ENCODE assay signal across 9 cellular contexts in genomic region chr19:44757057-44757734, GRCh38. TPM values are rescaled to one million over a fixed set of nuclear protein-coding genes. Genes with fewer than 3 reads are reported as not detected.
DNase-seq lines count a peak whose midpoint lies in the region; ATAC-seq and TF ChIP-seq lines count a peak whose summit lies in the region.
"Had no signal": no experiment of that assay in that cellular context is flagged by ENCODE, and none has a peak within 500 bp of the region (broad histone marks: within the 10 kb centered on the region; RNA-seq: fewer than 3 reads in every experiment).

No MANE protein-coding gene starts in this region.

- H3K27ac ChIP-seq in endodermal cell (ENCODE audit: low read depth, low read length) (no peak overlapping the region), lower lobe of right lung (peak overlapping the region; percentile 77)

- POLR2A ChIA-PET in activated CD8-positive, alpha-beta T cell treated with anti-CD3 and anti-CD28 coated beads, Interleukin-2, amount 10 ng/mL, durations not matched to agents 7 days and 5 days (lab: Charles Lee) = no interaction called here

- H3K4me1 ChIP-seq in endodermal cell (ENCODE audit: control insufficient read depth, insufficient read depth, low read length) = peaks cover 4% of the 10 kb centered on the region
- peaks cover 57% of the 10 kb centered on the region for H3K4me1 ChIP-seq in lower lobe of right lung

- peak overlapping the region; percentile 19 for H3K27ac Mint-ChIP-seq in endodermal cell
- H3K27ac Mint-ChIP-seq in stimulated activated effector memory CD8-positive, alpha-beta T cell treated with anti-CD3 and anti-CD28 coated beads, Interleukin-12 subunit alpha, Interleukin-12 subunit beta, amount 100 ng/mL, for 72 hours = peak overlapping the region; percentile 89
- H3K27ac Mint-ChIP-seq in activated CD8-positive, alpha-beta T cell treated with anti-CD3 and anti-CD28 coated beads, Interleukin-2, amount 10 ng/mL, durations not matched to agents 7 days and 5 days = no peak overlapping the region
- no peak overlapping the region for H3K27ac Mint-ChIP-seq in activated naive CD4-positive, alpha-beta T cell treated with anti-CD3 and anti-CD28 coated beads for 36 hours

- peak overlapping the region; percentile 70 for H3K4me3 Mint-ChIP-seq in endodermal cell
- H3K4me3 Mint-ChIP-seq in stimulated activated effector memory CD8-positive, alpha-beta T cell treated with anti-CD3 and anti-CD28 coated beads, Interleukin-12 subunit alpha, Interleukin-12 subunit beta, amount 100 ng/mL, for 72 hours = no peak overlapping the region
- H3K4me3 Mint-ChIP-seq in activated CD8-positive, alpha-beta T cell treated with anti-CD3 and anti-CD28 coated beads, Interleukin-2, amount 10 ng/mL, durations not matched to agents 7 days and 5 days = no peak overlapping the region
- no peak overlapping the region for H3K4me3 Mint-ChIP-seq in activated naive CD4-positive, alpha-beta T cell treated with anti-CD3 and anti-CD28 coated beads for 36 hours

- CTCF ChIA-PET in activated CD8-positive, alpha-beta T cell treated with anti-CD3 and anti-CD28 coated beads, Interleukin-2, amount 10 ng/mL, durations not matched to agents 7 days and 5 days (lab: Charles Lee) = interaction anchor here (1.1 to 8.9 kb wide), 2 partner anchors 14 to 34 kb away, joined by 5 to 79 read pairs; no protein-coding TSS in a partner anchor
- CTCF ChIA-PET in activated naive CD4-positive, alpha-beta T cell treated with anti-CD3 and anti-CD28 coated beads for 36 hours (lab: Charles Lee) = interaction anchor here (1.0 to 1.3 kb wide), 2 partner anchors 25 to 33 kb away, joined by 3 read pairs; no protein-coding TSS in a partner anchor

- peak overlapping the region; percentile 11 for H3K9ac ChIP-seq in endodermal cell (ENCODE audit: extremely low read depth, low read length, poor library complexity, severe bottlenecking)

- no peaks in the 10 kb centered on the region for H3K9me3 Mint-ChIP-seq in endodermal cell
- H3K9me3 Mint-ChIP-seq in stimulated activated effector memory CD8-positive, alpha-beta T cell treated with anti-CD3 and anti-CD28 coated beads, Interleukin-12 subunit alpha, Interleukin-12 subunit beta, amount 100 ng/mL, for 72 hours = no peaks in the 10 kb centered on the region
- no peaks in the 10 kb centered on the region for H3K9me3 Mint-ChIP-seq in activated CD8-positive, alpha-beta T cell treated with anti-CD3 and anti-CD28 coated beads, Interleukin-2, amount 10 ng/mL, durations not matched to agents 7 days and 5 days (ENCODE audit: insufficient read depth)
- no peaks in the 10 kb centered on the region for H3K9me3 Mint-ChIP-seq in activated naive CD4-positive, alpha-beta T cell treated with anti-CD3 and anti-CD28 coated beads for 36 hours

- intact Hi-C loops in lower lobe of right lung (cut with DNase I) = no loop called here
- intact Hi-C loops in activated naive CD4-positive, alpha-beta T cell treated with anti-CD3 and anti-CD28 coated beads for 36 hours (cut with micrococcal nuclease) = no loop called here

- H3K36me3 ChIP-seq in endodermal cell (ENCODE audit: control insufficient read depth, insufficient read depth, low read length) (peaks cover 4% of the 10 kb centered on the region), lower lobe of right lung (peaks cover 66% of the 10 kb centered on the region)

- H3K36me3 Mint-ChIP-seq in endodermal cell (ENCODE audit: low read depth) = no peaks in the 10 kb centered on the region
- H3K36me3 Mint-ChIP-seq in stimulated activated effector memory CD8-positive, alpha-beta T cell treated with anti-CD3 and anti-CD28 coated beads, Interleukin-12 subunit alpha, Interleukin-12 subunit beta, amount 100 ng/mL, for 72 hours = peaks cover 96% of the 10 kb centered on the region
- peaks cover 59% of the 10 kb centered on the region for H3K36me3 Mint-ChIP-seq in activated CD8-positive, alpha-beta T cell treated with anti-CD3 and anti-CD28 coated beads, Interleukin-2, amount 10 ng/mL, durations not matched to agents 7 days and 5 days (ENCODE audit: low read depth)
- peaks cover 74% of the 10 kb centered on the region for H3K36me3 Mint-ChIP-seq in activated naive CD4-positive, alpha-beta T cell treated with anti-CD3 and anti-CD28 coated beads for 36 hours (ENCODE audit: low read depth)

- TF ChIP-seq CTCF in endodermal cell (conservative IDR thresholded peaks at IDR 0.05) (peak; percentile 11), lower lobe of right lung (IDR thresholded peaks at IDR 0.05) (no peak)

- no peaks in the 10 kb centered on the region for H3K9me3 ChIP-seq in endodermal cell (ENCODE audit: control insufficient read depth, low read length)
- H3K9me3 ChIP-seq in lower lobe of right lung = no peaks in the 10 kb centered on the region

- peaks cover 75% of the 10 kb centered on the region for H3K27me3 Mint-ChIP-seq in endodermal cell (ENCODE audit: insufficient read depth)
- H3K27me3 Mint-ChIP-seq in activated CD8-positive, alpha-beta T cell treated with anti-CD3 and anti-CD28 coated beads, Interleukin-2, amount 10 ng/mL, durations not matched to agents 7 days and 5 days (ENCODE audit: low read depth) = no peaks in the 10 kb centered on the region
- H3K27me3 Mint-ChIP-seq in activated naive CD4-positive, alpha-beta T cell treated with anti-CD3 and anti-CD28 coated beads for 36 hours (ENCODE audit: low read depth) = no peaks in the 10 kb centered on the region

- WGBS in endodermal cell (ENCODE audit: insufficient coverage in 1 of 2, insufficient read length in 1 of 2), 2 experiments = 11% methylated on average over 18 to 53 of the region's 53 CpGs

- H3K4me3 ChIP-seq in endodermal cell (ENCODE audit: low read length) (peak overlapping the region; percentile 78), lower lobe of right lung (peak overlapping the region; percentile 52)

- DNase-seq in NCI-H2227 treated with DMSO at 0.1 percent for 48 hours (lab: John Stamatoyannopoulos, UW) (peak; percentile 29), endodermal cell (peak; percentile 78), lower lobe of right lung (no peak), GM19240 (ENCODE audit: insufficient read length, low spot score) (no peak)
- DNase-seq in stimulated activated effector memory CD8-positive, alpha-beta T cell treated with anti-CD3 and anti-CD28 coated beads, Interleukin-12 subunit alpha, Interleukin-12 subunit beta, amount 100 ng/mL, for 72 hours (ENCODE audit: low spot score in 2 of 2) = no peak
- DNase-seq in activated CD4-positive, CD25-positive, alpha-beta regulatory T cell treated with anti-CD3 and anti-CD28 coated beads, Interleukin-2, amount 50 U/mL, for 72 hours = no peak
- no peak for DNase-seq in activated CD8-positive, alpha-beta T cell treated with anti-CD3 and anti-CD28 coated beads, Interleukin-2, amount 10 ng/mL, durations not matched to agents 7 days and 5 days
- DNase-seq in activated naive CD4-positive, alpha-beta T cell treated with anti-CD3 and anti-CD28 coated beads for 36 hours = no peak
- DNase-seq: activated CD4-positive, alpha-beta T cell treated with anti-CD3 and anti-CD28 coated beads, Interleukin-2, amount 50 U/mL, for 48 hours had no signal

- H3K27me3 ChIP-seq in endodermal cell (ENCODE audit: control insufficient read depth, insufficient read depth, low read length, poor library complexity, severe bottlenecking) (peaks cover 41% of the 10 kb centered on the region), lower lobe of right lung (ENCODE audit: low read depth) (no peaks in the 10 kb centered on the region)

- no peak for ATAC-seq in lower lobe of right lung
- ATAC-seq in stimulated activated effector memory CD8-positive, alpha-beta T cell treated with anti-CD3 and anti-CD28 coated beads, Interleukin-12 subunit alpha, Interleukin-12 subunit beta, amount 100 ng/mL, for 72 hours = no peak
- ATAC-seq in activated CD8-positive, alpha-beta T cell treated with anti-CD3 and anti-CD28 coated beads, Interleukin-2, amount 10 ng/mL, durations not matched to agents 7 days and 5 days = no peak

- H3K4me1 Mint-ChIP-seq in endodermal cell = peaks cover 13% of the 10 kb centered on the region
- peaks cover 54% of the 10 kb centered on the region for H3K4me1 Mint-ChIP-seq in stimulated activated effector memory CD8-positive, alpha-beta T cell treated with anti-CD3 and anti-CD28 coated beads, Interleukin-12 subunit alpha, Interleukin-12 subunit beta, amount 100 ng/mL, for 72 hours
- H3K4me1 Mint-ChIP-seq in activated CD8-positive, alpha-beta T cell treated with anti-CD3 and anti-CD28 coated beads, Interleukin-2, amount 10 ng/mL, durations not matched to agents 7 days and 5 days (ENCODE audit: low read depth) = peaks cover 65% of the 10 kb centered on the region
- peaks cover 56% of the 10 kb centered on the region for H3K4me1 Mint-ChIP-seq in activated naive CD4-positive, alpha-beta T cell treated with anti-CD3 and anti-CD28 coated beads for 36 hours (ENCODE audit: low read depth)

RNA-seq across cellular contexts. Expression of gene BCL3, which starts 8.7 kb away (rescaled TPM):
- 1 to 10 TPM; 1.8 to 6.2 TPM for total RNA-seq in endodermal cell
- 2.0 TPM for polyA plus RNA-seq in endodermal cell (2013, experiment 1 of 2)
- polyA plus RNA-seq in endodermal cell (2013, experiment 2 of 2) = 3.0 TPM
- total RNA-seq in lower lobe of right lung = 41.0 TPM
- 10 to 100 TPM; 22.4 to 25.1 TPM for total RNA-seq in activated CD8-positive, alpha-beta T cell treated with anti-CD3 and anti-CD28 coated beads, Interleukin-2, amount 10 ng/mL, durations not matched to agents 7 days and 5 days
- 100 to 1,000 TPM in 1 of 2 experiments, 10 to 100 TPM in 1; 92.5 to 104 TPM for total RNA-seq in activated naive CD4-positive, alpha-beta T cell treated with anti-CD3 and anti-CD28 coated beads for 36 hours

RNA-seq across cellular contexts. Expression of gene CBLC, which starts 20.5 kb away (rescaled TPM):
- total RNA-seq in endodermal cell = 10 to 100 TPM in 1 of 2 donors, 1 to 10 TPM in 1; 6.6 to 15.5 TPM
- 1.9 TPM for polyA plus RNA-seq in endodermal cell (2013, experiment 1 of 2)
- polyA plus RNA-seq in endodermal cell (2013, experiment 2 of 2) = 0.83 TPM
- 2.3 TPM for total RNA-seq in lower lobe of right lung
- total RNA-seq in activated CD8-positive, alpha-beta T cell treated with anti-CD3 and anti-CD28 coated beads, Interleukin-2, amount 10 ng/mL, durations not matched to agents 7 days and 5 days = not detected
- total RNA-seq in activated naive CD4-positive, alpha-beta T cell treated with anti-CD3 and anti-CD28 coated beads for 36 hours = not detected

RNA-seq across cellular contexts. Expression of gene BCAM, which starts 51.7 kb away (rescaled TPM):
- total RNA-seq in endodermal cell (10 to 100 TPM; 62.9 to 64.0 TPM), lower lobe of right lung (205 TPM)
- polyA plus RNA-seq in endodermal cell (2013, experiment 1 of 2) = 30.6 TPM
- polyA plus RNA-seq in endodermal cell (2013, experiment 2 of 2) = 22.0 TPM
- total RNA-seq in activated CD8-positive, alpha-beta T cell treated with anti-CD3 and anti-CD28 coated beads, Interleukin-2, amount 10 ng/mL, durations not matched to agents 7 days and 5 days = not detected
- total RNA-seq in activated naive CD4-positive, alpha-beta T cell treated with anti-CD3 and anti-CD28 coated beads for 36 hours = not detected

RNA-seq across cellular contexts. Expression of gene CEACAM16, which starts 58.2 kb away (rescaled TPM):
- total RNA-seq in endodermal cell (not detected), lower lobe of right lung (not detected)
- polyA plus RNA-seq in endodermal cell (2013, experiment 1 of 2) = not detected
- not detected for polyA plus RNA-seq in endodermal cell (2013, experiment 2 of 2)
- total RNA-seq in activated CD8-positive, alpha-beta T cell treated with anti-CD3 and anti-CD28 coated beads, Interleukin-2, amount 10 ng/mL, durations not matched to agents 7 days and 5 days = not detected
- total RNA-seq in activated naive CD4-positive, alpha-beta T cell treated with anti-CD3 and anti-CD28 coated beads for 36 hours = not detected

Comparison
In these comparisons a context has a peak if more than half of its experiments do, and no peak if none do; other contexts are left out.
1. DNase-seq: peak in NCI-H2227 treated with DMSO at 0.1 percent for 48 hours (single experiment) and endodermal cell (single experiment); none in lower lobe of right lung (single experiment), stimulated activated effector memory CD8-positive, alpha-beta T cell treated with anti-CD3 and anti-CD28 coated beads, Interleukin-12 subunit alpha, Interleukin-12 subunit beta, amount 100 ng/mL, for 72 hours (0 of 2), activated CD4-positive, CD25-positive, alpha-beta regulatory T cell treated with anti-CD3 and anti-CD28 coated beads, Interleukin-2, amount 50 U/mL, for 72 hours (single experiment), GM19240 (single experiment), activated CD8-positive, alpha-beta T cell treated with anti-CD3 and anti-CD28 coated beads, Interleukin-2, amount 10 ng/mL, durations not matched to agents 7 days and 5 days (single experiment) and activated naive CD4-positive, alpha-beta T cell treated with anti-CD3 and anti-CD28 coated beads for 36 hours (single experiment).
2. H3K27ac Mint-ChIP-seq: peak in endodermal cell (single experiment) and stimulated activated effector memory CD8-positive, alpha-beta T cell treated with anti-CD3 and anti-CD28 coated beads, Interleukin-12 subunit alpha, Interleukin-12 subunit beta, amount 100 ng/mL, for 72 hours (single experiment); none in activated CD8-positive, alpha-beta T cell treated with anti-CD3 and anti-CD28 coated beads, Interleukin-2, amount 10 ng/mL, durations not matched to agents 7 days and 5 days (single experiment) and activated naive CD4-positive, alpha-beta T cell treated with anti-CD3 and anti-CD28 coated beads for 36 hours (single experiment).
3. RNA of gene BCAM, which starts 51.7 kb away (total RNA-seq): 205 TPM in lower lobe of right lung (single experiment) and 62.9 to 64.0 TPM in endodermal cell; not detected in activated naive CD4-positive, alpha-beta T cell treated with anti-CD3 and anti-CD28 coated beads for 36 hours and not detected in activated CD8-positive, alpha-beta T cell treated with anti-CD3 and anti-CD28 coated beads, Interleukin-2, amount 10 ng/mL, durations not matched to agents 7 days and 5 days; every median in the first group is over 10 times any median in the second.